Comparison of ENCODE assay signal across 8 cellular contexts in genomic region chr16:21156767-21157467, GRCh38. TPM values are rescaled to one million over a fixed set of nuclear protein-coding genes. Genes with fewer than 3 reads are reported as not detected.
DNase-seq lines count a peak whose midpoint lies in the region; ATAC-seq, FAIRE-seq and TF ChIP-seq lines count a peak whose summit lies in the region.

No MANE protein-coding gene starts in this region.

- intact Hi-C loops in IMR-90 (cut with micrococcal nuclease) = loop anchor here (1.0 to 5.0 kb wide), 3 partner anchors 125 to 307 kb away; partner anchors contain the start of genes DCUN1D3 and LYRM1

- no peak overlapping the region for H4K5ac ChIP-seq in IMR-90 (ENCODE audit: low read depth, low read length)

- H4K91ac ChIP-seq in IMR-90 (ENCODE audit: insufficient read depth, low read depth, low read length) = no peak overlapping the region

- peak overlapping the region; percentile 48; the same call in 1 of the 2 replicates for H2AK5ac ChIP-seq in IMR-90 (ENCODE audit: low read depth, low read length)

- H2BK5ac ChIP-seq in IMR-90 (ENCODE audit: low read depth, low read length, poor library complexity, severe bottlenecking) = no peak overlapping the region

- H4K20me1 ChIP-seq in DND-41 (ENCODE audit: insufficient read depth, low read length) (no peaks in the 10 kb centered on the region), IMR-90 (ENCODE audit: insufficient read depth, low read length) (peaks cover 3% of the 10 kb centered on the region; the same call in 1 of the 2 replicates)

- in situ Hi-C loops in IMR-90 (cut with MboI; ENCODE audit: low sequenced_read_pairs) = loop anchor here (5.0 to 25.0 kb wide), 3 partner anchors 140 to 1180 kb away; no protein-coding TSS in a partner anchor

- H3K56ac ChIP-seq in IMR-90 (ENCODE audit: extremely low read depth, insufficient read depth, low read length) = no peak overlapping the region

- CTCF ChIA-PET in IMR-90 (lab: Yijun Ruan, JAX) = interaction anchor here (0.6 to 3.1 kb wide), 6 partner anchors 12 to 251 kb away, joined by 3 to 15 read pairs (median 3); no protein-coding TSS in a partner anchor

- TF ChIP-seq POLR2A in IMR-90 (IDR thresholded peaks at IDR 0.05; ENCODE audit: low read depth, low read length) = no peak

- H4K8ac ChIP-seq in IMR-90 (ENCODE audit: low read depth in 2 of 2, low read length in 2 of 2) = peak overlapping the region in 1 of 2 experiments; percentile 73; a peak in 1 of 4 replicates

- H3K23ac ChIP-seq in IMR-90 (ENCODE audit: low read depth, low read length) = no peak overlapping the region

- TF ChIP-seq CTCF in DND-41 (IDR thresholded peaks at IDR 0.05; ENCODE audit: borderline replicate concordance, extremely low read depth, low read length, poor library complexity, severe bottlenecking) = peak; percentile 81
- peak; percentile 79 for TF ChIP-seq CTCF in IMR-90 (conservative IDR thresholded peaks at IDR 0.05; ENCODE audit: low read depth, low read length)
- TF ChIP-seq CTCF in liver (IDR thresholded peaks at IDR 0.05; ENCODE audit: low read depth, low read length, missing input control) = peak; percentile 72

- no peak for FAIRE-seq in urothelium cell line (lab: Jason Lieb, UNC)

- H3K14ac ChIP-seq in IMR-90 (replicated peaks; ENCODE audit: low read depth, low read length) = no peak overlapping the region

- H3K9me1 ChIP-seq in IMR-90 (ENCODE audit: insufficient read depth, low read length) = peaks cover 2% of the 10 kb centered on the region; the same call in 1 of the 2 replicates

- H2BK20ac ChIP-seq in IMR-90 (ENCODE audit: low read depth, low read length) = peak overlapping the region; percentile 59; the same call in 1 of the 2 replicates

- no peak for ATAC-seq in DND-41 (ENCODE audit: insufficient read depth, low read depth)
- peak; percentile 42 for ATAC-seq in IMR-90 (ENCODE audit: low read depth)
- no peak for ATAC-seq in HG02798 (IDR thresholded peaks at IDR 0.05; ENCODE audit: poor library complexity, unreplicated experiment)
- ATAC-seq in HG03432 (IDR thresholded peaks at IDR 0.05; ENCODE audit: unreplicated experiment) = no peak

- H3K4me2 ChIP-seq in DND-41 (ENCODE audit: insufficient read depth, low read length) (no peak overlapping the region), IMR-90 (ENCODE audit: low read depth, low read length) (no peak overlapping the region)

- H3K18ac ChIP-seq in IMR-90 (ENCODE audit: low read depth, low read length) = no peak overlapping the region

- TF ChIP-seq RAD21 in IMR-90 (IDR thresholded peaks at IDR 0.05; ENCODE audit: low read length) (peak; percentile 81), liver (IDR thresholded peaks at IDR 0.05) (peak; percentile 86 to 89)

- H3K9me3 ChIP-seq in DND-41 (ENCODE audit: insufficient read depth, low read length, severe bottlenecking) (no peaks in the 10 kb centered on the region), IMR-90 (ENCODE audit: control insufficient read depth, insufficient read depth, low read length) (no peaks in the 10 kb centered on the region), liver (ENCODE audit: control insufficient read depth in 4 of 4, low read length in 3 of 4) (no peaks in the 10 kb centered on the region)

- peaks cover 29% of the 10 kb centered on the region for H3K4me1 ChIP-seq in DND-41 (ENCODE audit: insufficient read depth, low read length)
- peaks cover 8% of the 10 kb centered on the region for H3K4me1 ChIP-seq in IMR-90 (ENCODE audit: control insufficient read depth, insufficient read depth, low read length)
- H3K4me1 ChIP-seq in liver (ENCODE audit: control insufficient read depth in 4 of 4, insufficient read depth in 4 of 4, low read length in 3 of 4) = peaks cover 0 to 17% (median 5%) of the 10 kb centered on the region in 4 donors

- H3K4ac ChIP-seq in IMR-90 (ENCODE audit: low read depth, low read length) = peak overlapping the region; percentile 1

- H3K27ac ChIP-seq in DND-41 (ENCODE audit: low read length) (no peak overlapping the region), IMR-90 (ENCODE audit: insufficient read depth, low read length) (no peak overlapping the region), liver (ENCODE audit: low read depth in 1 of 2, low read length in 2 of 2) (no peak overlapping the region)

- H2BK15ac ChIP-seq in IMR-90 (ENCODE audit: low read depth, low read length) = no peak overlapping the region

- H3K79me2 ChIP-seq in DND-41 (ENCODE audit: insufficient read depth, low read length) = peaks cover 6% of the 10 kb centered on the region; the same call in 1 of the 2 replicates

- no peaks in the 10 kb centered on the region for H3K27me3 ChIP-seq in DND-41 (ENCODE audit: insufficient read depth, low read length, poor library complexity)
- H3K27me3 ChIP-seq in IMR-90 (ENCODE audit: control insufficient read depth, insufficient read depth, low read length) = no peaks in the 10 kb centered on the region
- H3K27me3 ChIP-seq in liver (ENCODE audit: control insufficient read depth in 4 of 4, insufficient read depth in 4 of 4, low read length in 3 of 4) = no peaks in the 10 kb centered on the region

- no peak overlapping the region for H2AK9ac ChIP-seq in IMR-90 (replicated peaks; ENCODE audit: low read depth, low read length, poor library complexity)

- peaks cover 0 to 23% of the 10 kb centered on the region in 2 experiments; a peak in 3 of 4 replicates for H3K79me1 ChIP-seq in IMR-90 (ENCODE audit: low read depth in 1 of 2, low read length in 2 of 2)

- peaks cover 6% of the 10 kb centered on the region; the same call in 1 of the 2 replicates for H3K36me3 ChIP-seq in DND-41 (ENCODE audit: insufficient read depth, low read length)
- 0 out of 2 replicates have a peak, but pooled peaks cover 5% of the 10 kb centered on the region for H3K36me3 ChIP-seq in IMR-90 (ENCODE audit: control insufficient read depth, insufficient read depth, low read length)
- no peaks in the 10 kb centered on the region for H3K36me3 ChIP-seq in liver (ENCODE audit: control insufficient read depth in 4 of 4, insufficient read depth in 3 of 4, low read depth in 1 of 4, low read length in 3 of 4)

- POLR2A ChIA-PET in IMR-90 (lab: Charles Lee; ENCODE audit: unreplicated experiment) = no interaction called here

- no CpG with 5 or more reads among the region's 6 CpGs for WGBS in IMR-90 (ENCODE audit: extremely low coverage in 2 of 2, insufficient read length in 1 of 2), 2 experiments
- 54% methylated on average over 6 of the region's 6 CpGs for WGBS in liver

- BruUV-seq in IMR-90 (replicated peaks; lab: Mats Ljungman, UMichigan) = no TSS peak

- H3K9ac ChIP-seq in DND-41 (ENCODE audit: low read depth, low read length) (no peak overlapping the region), IMR-90 (ENCODE audit: low read depth, low read length) (no peak overlapping the region), liver (ENCODE audit: low read depth in 1 of 2, low read length in 2 of 2) (no peak overlapping the region)

- H2BK120ac ChIP-seq in IMR-90 (ENCODE audit: low read depth, low read length) = no peak overlapping the region

- H3K4me3 ChIP-seq in DND-41 (ENCODE audit: low read depth in 1 of 2, low read length in 2 of 2) (no peak overlapping the region), IMR-90 (ENCODE audit: insufficient read depth, low read depth, low read length) (no peak overlapping the region), liver (ENCODE audit: low read depth in 1 of 3, low read length in 3 of 3) (no peak overlapping the region)

- DNase-seq in DND-41 (peak; percentile 36), IMR-90 (peak; percentile 83), OCI-M1 (lab: John Stamatoyannopoulos, UW) (peak; percentile 63), dermis blood vessel endothelial cell (peak; percentile 79), urothelium cell line (ENCODE audit: low spot score) (peak; percentile 70)

- H2AFZ ChIP-seq in DND-41 (ENCODE audit: low read depth, low read length) (0 out of 2 replicates have a peak overlapping the region, but pooled peaks have one; percentile 12), IMR-90 (replicated peaks; ENCODE audit: low read length, poor library complexity) (no peak overlapping the region)

- dilution Hi-C loops in IMR-90 (cut with HindIII; ENCODE audit: low sequenced_read_pairs, unreplicated experiment) = no loop called here

TF ChIP-seq in IMR-90, 13 proteins besides CTCF, POLR2A, EP300 and RAD21:
- TF ChIP-seq SMC3 (IDR thresholded peaks at IDR 0.05; ENCODE audit: low read depth, low read length) (peak; percentile 65), MAFK (IDR thresholded peaks at IDR 0.05; ENCODE audit: low read depth, low read length) (no peak)

TF ChIP-seq in liver, 16 proteins besides CTCF, POLR2A, EP300 and RAD21:
- TF ChIP-seq YY1 (IDR thresholded peaks at IDR 0.05) (peak; percentile 28), FOXA1 (IDR thresholded peaks at IDR 0.05) (no peak)
TF ChIP-seq in liver: peak in this region for 1.

RNA-seq across cellular contexts. Expression of gene LDAF1, which starts 1.6 kb away (rescaled TPM):
- total RNA-seq in IMR-90 (2012; rRNA removed) (51.4 and 62.2 TPM in 2 replicates), dermis blood vessel endothelial cell (12.5 and 49.7 TPM in 2 replicates), liver (1 to 10 TPM; 1.8 to 2.4 TPM)
- polyA plus RNA-seq in IMR-90 (2012; rRNA removed) (17.0 and 21.0 TPM in 2 replicates), liver (1 to 10 TPM; 1.2 to 1.6 TPM)
- 18.4 and 24.0 TPM in 2 replicates for polyA plus RNA-seq in IMR-90 (2012; cell fraction: cytosol; rRNA removed)
- 6.1 and 10.8 TPM in 2 replicates for polyA plus RNA-seq in IMR-90 (2012; cell fraction: nucleus; rRNA removed; ENCODE audit: low replicate concordance)

RNA-seq across cellular contexts. Expression of gene DNAH3, which starts 6.3 kb away (rescaled TPM):
- total RNA-seq in IMR-90 (2012; rRNA removed) (not detected in 2 replicates), dermis blood vessel endothelial cell (not detected in 2 replicates), liver (not detected)
- polyA plus RNA-seq in IMR-90 (2012; rRNA removed) (not detected in 2 replicates), liver (not detected)
- polyA plus RNA-seq in IMR-90 (2012; cell fraction: cytosol; rRNA removed) = not detected in 2 replicates
- 0.02 TPM in 1 of 2 replicates, not detected in the other for polyA plus RNA-seq in IMR-90 (2012; cell fraction: nucleus; rRNA removed; ENCODE audit: low replicate concordance)

RNA-seq across cellular contexts. Expression of gene ZP2, which starts 54.5 kb away (rescaled TPM):
- not detected in 2 replicates for total RNA-seq in IMR-90 (2012; rRNA removed)
- not detected in 2 replicates for polyA plus RNA-seq in IMR-90 (2012; rRNA removed)
- not detected in 2 replicates for polyA plus RNA-seq in IMR-90 (2012; cell fraction: cytosol; rRNA removed)
- polyA plus RNA-seq in IMR-90 (2012; cell fraction: nucleus; rRNA removed; ENCODE audit: low replicate concordance) = not detected in 2 replicates
- total RNA-seq in dermis blood vessel endothelial cell = 0.23 TPM in 1 of 2 replicates, not detected in the other
- not detected for total RNA-seq in liver
- polyA plus RNA-seq in liver = not detected
